Comparison of ENCODE assay signal across 15 cellular contexts in genomic region chr13:110301606-110302131, GRCh38. TPM values are rescaled to one million over a fixed set of nuclear protein-coding genes. Genes with fewer than 3 reads are reported as not detected.
A peak's percentile ranks its signal among the peaks of the same experiment; 100 is the strongest.
DNase-seq lines count a peak whose midpoint lies in the region; ATAC-seq and TF ChIP-seq lines count a peak whose summit lies in the region.
"Had no signal": no experiment of that assay in that cellular context is flagged by ENCODE, and none has a peak within 500 bp of the region (broad histone marks: within the 10 kb centered on the region; RNA-seq: fewer than 3 reads in every experiment).

No MANE protein-coding gene starts in this region.

- H3K36me3 ChIP-seq in MG63 (no peaks in the 10 kb centered on the region), endodermal cell (ENCODE audit: control insufficient read depth, insufficient read depth, low read length) (peaks cover 50% of the 10 kb centered on the region), lower lobe of right lung (no peaks in the 10 kb centered on the region), stomach smooth muscle (ENCODE audit: control insufficient read depth in 2 of 2, insufficient read depth in 2 of 2, low read length in 2 of 2) (peaks cover 2 to 7% of the 10 kb centered on the region in 2 donors)
- H3K36me3 ChIP-seq: suprapubic skin had no signal

- CTCF ChIA-PET in GM10248 (lab: Yijun Ruan, JAX), result no interaction called here

- peaks cover 35% of the 10 kb centered on the region for H3K36me3 Mint-ChIP-seq in endodermal cell (ENCODE audit: low read depth)
- H3K36me3 Mint-ChIP-seq: brain had no signal

- WGBS in endodermal cell (ENCODE audit: insufficient coverage in 1 of 2, insufficient read length in 1 of 2), 2 experiments, result 76 to 83% methylated on average over 13 to 14 of the region's 14 CpGs

- no peaks in the 10 kb centered on the region for H3K9me3 Mint-ChIP-seq in endodermal cell
- H3K9me3 Mint-ChIP-seq: brain; naive thymus-derived CD8-positive, alpha-beta T cell had no signal

- POLR2A ChIA-PET in GM10248 (lab: Yijun Ruan, JAX), result no interaction called here

- no peak overlapping the region for H3K27ac ChIP-seq in endodermal cell (ENCODE audit: low read depth, low read length)
- H3K27ac ChIP-seq in lower lobe of right lung, result peak overlapping the region; percentile 27
- H3K27ac ChIP-seq in stomach smooth muscle (ENCODE audit: low read length), result peak overlapping the region; percentile 32
- H3K27ac ChIP-seq: suprapubic skin had no signal

- H3K27me3 ChIP-seq in MG63 (no peaks in the 10 kb centered on the region), endodermal cell (ENCODE audit: control insufficient read depth, insufficient read depth, low read length, poor library complexity, severe bottlenecking) (no peaks in the 10 kb centered on the region), lower lobe of right lung (ENCODE audit: low read depth) (peaks cover 9% of the 10 kb centered on the region), stomach smooth muscle (ENCODE audit: control insufficient read depth in 1 of 2, insufficient read depth in 2 of 2, low read length in 2 of 2) (no peaks in the 10 kb centered on the region)

- H3K4me3 Mint-ChIP-seq in endodermal cell, result peak overlapping the region; percentile 19
- H3K4me3 Mint-ChIP-seq: naive thymus-derived CD8-positive, alpha-beta T cell had no signal

- no peaks in the 10 kb centered on the region; the same call in 1 of the 2 replicates for H3K9me3 ChIP-seq in MG63
- H3K9me3 ChIP-seq in endodermal cell (ENCODE audit: control insufficient read depth, low read length), result no peaks in the 10 kb centered on the region
- H3K9me3 ChIP-seq in lower lobe of right lung, result no peaks in the 10 kb centered on the region
- no peaks in the 10 kb centered on the region for H3K9me3 ChIP-seq in stomach smooth muscle (ENCODE audit: control insufficient read depth in 2 of 2, low read length in 2 of 2)
- H3K9me3 ChIP-seq: suprapubic skin had no signal

- H3K27ac Mint-ChIP-seq in endodermal cell, result peak overlapping the region; percentile 45
- H3K27ac Mint-ChIP-seq: naive thymus-derived CD8-positive, alpha-beta T cell had no signal

- ATAC-seq in lower lobe of right lung (no peak), GM21515 (IDR thresholded peaks at IDR 0.05; ENCODE audit: unreplicated experiment) (no peak), GM19395 (IDR thresholded peaks at IDR 0.05; ENCODE audit: unreplicated experiment) (no peak)
- ATAC-seq: naive thymus-derived CD8-positive, alpha-beta T cell had no signal

- intact Hi-C loops in lower lobe of right lung (cut with DNase I), result loop anchor here (10.0 kb wide), 1 partner anchor 67 kb away; no protein-coding TSS in a partner anchor

- peaks cover 4% of the 10 kb centered on the region for H3K27me3 Mint-ChIP-seq in endodermal cell (ENCODE audit: insufficient read depth)

- H3K4me3 ChIP-seq in MG63 (no peak overlapping the region), endodermal cell (ENCODE audit: low read length) (peak overlapping the region; percentile 92), lower lobe of right lung (no peak overlapping the region), stomach smooth muscle (ENCODE audit: low read length in 2 of 2) (peak overlapping the region; percentile 26 to 65)

- no peak for TF ChIP-seq CTCF in endodermal cell (conservative IDR thresholded peaks at IDR 0.05)
- TF ChIP-seq CTCF in lower lobe of right lung (IDR thresholded peaks at IDR 0.05), result no peak
- TF ChIP-seq CTCF in GM10248 (IDR thresholded peaks at IDR 0.05; ENCODE audit: control extremely low read depth, extremely low read depth, low read depth, missing control alignments), result no peak

- peaks cover 72% of the 10 kb centered on the region for H3K4me1 Mint-ChIP-seq in endodermal cell

- DNase-seq in MG63 (peak; percentile 29), endodermal cell (peak; percentile 59), lower lobe of right lung (no peak), GM10248 (ENCODE audit: extremely low spot score) (no peak)
- no peak for DNase-seq in activated CD4-positive, alpha-beta T cell treated with anti-CD3 and anti-CD28 coated beads for 4 hours
- DNase-seq: DMS 273 treated with DMSO at 0.1 percent for 48 hours; naive thymus-derived CD8-positive, alpha-beta T cell; NCI-H1436 treated with DMSO at 0.1 percent for 48 hours; stimulated activated CD4-positive, alpha-beta T cell treated with anti-CD3 and anti-CD28 coated beads, Interleukin-4, amount 100 ng/mL, for 24 hours; T-helper 2 cell had no signal

- H3K4me1 ChIP-seq in endodermal cell (ENCODE audit: control insufficient read depth, insufficient read depth, low read length), result peaks cover 37% of the 10 kb centered on the region
- peaks cover 57% of the 10 kb centered on the region for H3K4me1 ChIP-seq in lower lobe of right lung
- H3K4me1 ChIP-seq in stomach smooth muscle (ENCODE audit: control insufficient read depth, insufficient read depth, low read length), result peaks cover 73% of the 10 kb centered on the region

- H3K9ac ChIP-seq in endodermal cell (ENCODE audit: extremely low read depth, low read length, poor library complexity, severe bottlenecking) (no peak overlapping the region), stomach smooth muscle (ENCODE audit: low read length in 2 of 2) (peak overlapping the region in 1 of 2 donors; percentile 47)

RNA-seq across cellular contexts. Expression of gene COL4A1, which starts 5.3 kb away (rescaled TPM):
- 21.6 and 24.9 TPM in 2 replicates for total RNA-seq in MG63 (2014; rRNA removed; shearing (Covaris generic); ENCODE audit: low replicate concordance)
- total RNA-seq in endodermal cell (100 to 1,000 TPM; 702 to 764 TPM), lower lobe of right lung (161 TPM)
- 174 TPM for polyA plus RNA-seq in endodermal cell (2013, experiment 1 of 2)
- 194 TPM for polyA plus RNA-seq in endodermal cell (2013, experiment 2 of 2)
- total RNA-seq: naive thymus-derived CD8-positive, alpha-beta T cell had no signal
- polyA plus RNA-seq: naive thymus-derived CD8-positive, alpha-beta T cell had no signal

RNA-seq across cellular contexts. Expression of gene COL4A2, which starts 5.4 kb away (rescaled TPM):
- 50.0 and 85.0 TPM in 2 replicates for total RNA-seq in MG63 (2014; rRNA removed; shearing (Covaris generic); ENCODE audit: low replicate concordance)
- total RNA-seq in endodermal cell (100 to 1,000 TPM; 388 to 398 TPM), lower lobe of right lung (185 TPM)
- 216 TPM for polyA plus RNA-seq in endodermal cell (2013, experiment 1 of 2)
- 219 TPM for polyA plus RNA-seq in endodermal cell (2013, experiment 2 of 2)
- total RNA-seq: naive thymus-derived CD8-positive, alpha-beta T cell had no signal
- polyA plus RNA-seq: naive thymus-derived CD8-positive, alpha-beta T cell had no signal

Comparison
In these comparisons a context has a peak if more than half of its experiments do, and no peak if none do; other contexts are left out.
1. DNase-seq: peak in MG63 (single experiment) and endodermal cell (single experiment); none in lower lobe of right lung (single experiment), activated CD4-positive, alpha-beta T cell treated with anti-CD3 and anti-CD28 coated beads for 4 hours (0 of 2) and GM10248 (single experiment).
2. H3K4me3 ChIP-seq: peak in endodermal cell (single experiment) and stomach smooth muscle (2 of 2); none in MG63 (single experiment) and lower lobe of right lung (single experiment).